Comparison of ENCODE assay signal across 1 cellular context in the genomic region with DNA sequence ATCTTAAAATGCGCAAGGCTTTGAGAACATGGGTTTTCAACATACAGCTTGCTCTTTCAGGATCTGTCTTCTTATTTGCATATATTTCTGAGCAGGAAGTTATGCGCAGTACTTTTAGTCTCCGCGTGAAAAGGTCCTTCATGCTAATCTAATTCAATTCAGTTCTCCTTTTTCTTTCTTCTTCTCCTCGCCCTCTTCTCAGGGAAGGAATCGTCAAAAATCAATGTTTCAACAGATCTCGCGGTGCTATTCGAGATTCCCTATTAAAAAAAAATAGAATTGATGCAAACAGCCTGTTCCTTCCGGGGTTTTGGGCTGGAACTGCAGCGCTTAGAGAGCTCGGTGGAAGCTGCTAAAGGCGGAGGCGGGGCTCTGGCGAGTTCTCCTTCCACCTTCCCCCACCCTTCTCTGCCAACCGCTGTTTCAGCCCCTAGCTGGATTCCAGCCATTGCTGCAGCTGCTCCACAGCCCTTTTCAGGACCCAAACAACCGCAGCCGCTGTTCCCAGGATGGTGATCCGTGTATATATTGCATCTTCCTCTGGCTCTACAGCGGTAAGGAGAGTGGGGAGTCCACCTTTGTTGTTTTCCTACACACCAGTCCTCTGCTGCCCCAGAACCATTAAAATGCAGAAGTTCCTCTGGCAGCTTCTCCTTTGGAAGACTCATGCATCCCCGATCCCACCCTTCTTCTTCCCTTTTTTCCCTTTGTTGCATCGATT.
A peak's percentile ranks its signal among the peaks of the same experiment; 100 is the strongest.
TF ChIP-seq lines count a peak whose summit lies in the region.

A gene with protein sequence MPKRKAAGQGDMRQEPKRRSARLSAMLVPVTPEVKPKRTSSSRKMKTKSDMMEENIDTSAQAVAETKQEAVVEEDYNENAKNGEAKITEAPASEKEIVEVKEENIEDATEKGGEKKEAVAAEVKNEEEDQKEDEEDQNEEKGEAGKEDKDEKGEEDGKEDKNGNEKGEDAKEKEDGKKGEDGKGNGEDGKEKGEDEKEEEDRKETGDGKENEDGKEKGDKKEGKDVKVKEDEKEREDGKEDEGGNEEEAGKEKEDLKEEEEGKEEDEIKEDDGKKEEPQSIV (minus strand): TSS at position 222 of the 721 bp plus-strand sequence. CDS start 80,364 bp downstream, outside the sequence.
A gene (plus strand): TSS at position 411 of the 721 bp plus-strand sequence. CDS start 99 bp downstream, at position 510.

TF ChIP-seq in SK-N-SH, 30 proteins besides CTCF, POLR2A, EP300 and RAD21 (continued from another document):
- TF ChIP-seq SIN3A (IDR thresholded peaks at IDR 0.05; ENCODE audit: borderline replicate concordance, low read depth, low read length) = 0 out of 2 replicates have a peak, but pooled peaks have one; percentile 50
- peak; percentile 97 for TF ChIP-seq CHD2 (IDR thresholded peaks at IDR 0.05; ENCODE audit: low read length, partially characterized antibody)
- TF ChIP-seq EZH2phosphoT487 (IDR thresholded peaks at IDR 0.05; ENCODE audit: borderline replicate concordance, low read depth) = no peak
- peak; percentile 76 for TF ChIP-seq ELF1 (IDR thresholded peaks at IDR 0.05)
- TF ChIP-seq TAF1 (IDR thresholded peaks at IDR 0.05; ENCODE audit: borderline replicate concordance, low read depth, low read length) = peak; percentile 44; the same call in 1 of the 2 replicates
- no peak for TF ChIP-seq FOXM1 (IDR thresholded peaks at IDR 0.05; ENCODE audit: low read depth)
- 0 out of 2 replicates have a peak, but pooled peaks have one; percentile 13 for TF ChIP-seq NFIC (IDR thresholded peaks at IDR 0.05; ENCODE audit: borderline replicate concordance)
- no peak for TF ChIP-seq NRF1 (IDR thresholded peaks at IDR 0.05; ENCODE audit: low read depth, low read length)
- TF ChIP-seq, protein P1, sequence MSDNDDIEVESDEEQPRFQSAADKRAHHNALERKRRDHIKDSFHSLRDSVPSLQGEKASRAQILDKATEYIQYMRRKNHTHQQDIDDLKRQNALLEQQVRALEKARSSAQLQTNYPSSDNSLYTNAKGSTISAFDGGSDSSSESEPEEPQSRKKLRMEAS (IDR thresholded peaks at IDR 0.05; ENCODE audit: low read depth) = no peak
- TF ChIP-seq, protein P2, sequence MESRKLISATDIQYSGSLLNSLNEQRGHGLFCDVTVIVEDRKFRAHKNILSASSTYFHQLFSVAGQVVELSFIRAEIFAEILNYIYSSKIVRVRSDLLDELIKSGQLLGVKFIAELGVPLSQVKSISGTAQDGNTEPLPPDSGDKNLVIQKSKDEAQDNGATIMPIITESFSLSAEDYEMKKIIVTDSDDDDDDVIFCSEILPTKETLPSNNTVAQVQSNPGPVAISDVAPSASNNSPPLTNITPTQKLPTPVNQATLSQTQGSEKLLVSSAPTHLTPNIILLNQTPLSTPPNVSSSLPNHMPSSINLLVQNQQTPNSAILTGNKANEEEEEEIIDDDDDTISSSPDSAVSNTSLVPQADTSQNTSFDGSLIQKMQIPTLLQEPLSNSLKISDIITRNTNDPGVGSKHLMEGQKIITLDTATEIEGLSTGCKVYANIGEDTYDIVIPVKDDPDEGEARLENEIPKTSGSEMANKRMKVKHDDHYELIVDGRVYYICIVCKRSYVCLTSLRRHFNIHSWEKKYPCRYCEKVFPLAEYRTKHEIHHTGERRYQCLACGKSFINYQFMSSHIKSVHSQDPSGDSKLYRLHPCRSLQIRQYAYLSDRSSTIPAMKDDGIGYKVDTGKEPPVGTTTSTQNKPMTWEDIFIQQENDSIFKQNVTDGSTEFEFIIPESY (IDR thresholded peaks at IDR 0.05; ENCODE audit: borderline replicate concordance, low read depth) = peak; percentile 93
- no peak for TF ChIP-seq RXRA (IDR thresholded peaks at IDR 0.05; ENCODE audit: borderline replicate concordance, low read depth)
- TF ChIP-seq FOSL2 (IDR thresholded peaks at IDR 0.05; ENCODE audit: borderline replicate concordance, low read depth) = no peak
TF ChIP-seq in SK-N-SH: peak in this region for 7.
